ENCODE assay signal across 17 cellular contexts in the genomic region with DNA sequence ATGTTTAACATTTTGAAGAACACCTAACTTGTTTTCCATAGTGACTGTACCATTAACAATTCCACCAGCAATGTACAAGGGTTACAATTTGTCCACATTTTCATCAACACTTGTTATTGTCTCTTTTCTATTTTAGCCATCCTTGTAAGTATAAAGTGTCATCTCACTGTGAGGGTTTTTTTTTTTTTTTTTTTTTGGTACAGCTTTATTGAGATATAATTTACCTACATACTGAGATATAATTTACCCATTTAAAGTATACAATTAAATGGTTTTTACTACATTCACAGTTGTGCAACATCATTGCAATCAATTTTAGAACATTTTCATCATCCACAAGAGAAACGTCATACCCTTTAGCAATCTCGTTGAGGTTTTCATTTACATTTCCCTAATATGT. TPM values are rescaled to one million over a fixed set of nuclear protein-coding genes. Genes with fewer than 3 reads are reported as not detected.
"Had no signal": no experiment of that assay in that cellular context is flagged by ENCODE, and none has a peak within 500 bp of the region (broad histone marks: within the 10 kb centered on the region; RNA-seq: fewer than 3 reads in every experiment).

No MANE protein-coding gene starts in this region.

- H3K4me3 Mint-ChIP-seq: activated naive CD4-positive, alpha-beta T cell treated with anti-CD3 and anti-CD28 coated beads for 36 hours; nephron had no signal

- DNase-seq: activated CD4-positive, alpha-beta T cell treated with anti-CD3 and anti-CD28 coated beads for 48 hours; activated naive CD4-positive, alpha-beta T cell treated with anti-CD3 and anti-CD28 coated beads for 36 hours; colonic mucosa; esophagus squamous epithelium; foreskin fibroblast; glutamatergic neuron; left colon; mucosa of descending colon; stimulated activated CD4-positive, alpha-beta T cell treated with anti-CD3 and anti-CD28 coated beads, Interleukin-2, amount 100 ng/mL, for 48 hours; stimulated activated naive CD4-positive, alpha-beta T cell treated with Interleukin-2 at 50 U/mL for 16 hours; upper lobe of right lung; WERI-Rb-1 had no signal

- H3K27me3 ChIP-seq: colonic mucosa, esophagus squamous epithelium, suprapubic skin, upper lobe of right lung had no signal

- H3K9me3 Mint-ChIP-seq: activated naive CD4-positive, alpha-beta T cell treated with anti-CD3 and anti-CD28 coated beads for 36 hours had no signal

- H3K9me3 ChIP-seq: colonic mucosa, esophagus squamous epithelium, mucosa of descending colon, suprapubic skin, upper lobe of right lung had no signal

- H3K27ac Mint-ChIP-seq: activated naive CD4-positive, alpha-beta T cell treated with anti-CD3 and anti-CD28 coated beads for 36 hours; nephron had no signal

- ATAC-seq: left colon had no signal

- H3K4me1 ChIP-seq: colonic mucosa, suprapubic skin, upper lobe of right lung had no signal

- H3K27ac ChIP-seq: colonic mucosa, esophagus squamous epithelium, suprapubic skin, upper lobe of right lung, WERI-Rb-1 had no signal

- H3K36me3 ChIP-seq: colonic mucosa, esophagus squamous epithelium, suprapubic skin, upper lobe of right lung, WERI-Rb-1 had no signal

- H3K4me3 ChIP-seq: colonic mucosa, esophagus squamous epithelium, mucosa of descending colon, suprapubic skin, upper lobe of right lung had no signal

- H3K4me1 Mint-ChIP-seq: nephron had no signal

RNA-seq across cellular contexts. Expression of a gene that starts 17.9 kb away (rescaled TPM):
- total RNA-seq: activated naive CD4-positive, alpha-beta T cell treated with anti-CD3 and anti-CD28 coated beads for 36 hours; cardiac septum; esophagus squamous epithelium; lung microvascular endothelial cell; osteocyte; upper lobe of right lung had no signal
